Comparison of ENCODE assay signal across 13 cellular contexts in the genomic region with DNA sequence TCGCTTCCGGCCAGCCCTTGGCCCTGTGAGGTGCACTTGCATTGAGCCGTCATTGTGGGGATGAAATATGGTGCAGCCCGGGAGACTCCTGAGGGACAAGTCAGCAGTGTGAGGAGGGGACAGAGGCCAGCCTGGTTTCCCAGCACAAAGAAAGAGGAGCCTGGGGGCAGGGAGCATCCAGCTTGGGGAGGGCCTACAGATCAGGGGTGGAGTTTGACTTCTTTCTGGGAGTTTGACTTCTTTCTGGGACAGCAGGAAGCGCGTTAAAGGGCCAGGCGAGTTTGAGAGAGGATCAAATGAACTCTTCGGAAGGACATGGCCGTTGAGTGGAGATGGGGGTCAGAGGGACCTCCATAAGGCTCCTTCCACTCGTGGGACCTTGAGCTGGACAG.
A peak's percentile ranks its signal among the peaks of the same experiment; 100 is the strongest.
DNase-seq lines count a peak whose midpoint lies in the region; ATAC-seq and TF ChIP-seq lines count a peak whose summit lies in the region.
"Had no signal": no experiment of that assay in that cellular context is flagged by ENCODE, and none has a peak within 500 bp of the region (broad histone marks: within the 10 kb centered on the region; RNA-seq: fewer than 3 reads in every experiment).

No MANE protein-coding gene starts in this region.

- no peaks in the 10 kb centered on the region for H3K27me3 ChIP-seq in thoracic aorta (replicated peaks; ENCODE audit: insufficient read depth)

- peak overlapping the region; percentile 28 for H3K4me3 ChIP-seq in SK-N-MC
- H3K4me3 ChIP-seq in fibroblast of mammary gland (ENCODE audit: control insufficient read depth, low read depth, low read length) = no peak overlapping the region
- no peak overlapping the region for H3K4me3 ChIP-seq in mesodermal cell (ENCODE audit: extremely low read depth, insufficient read depth, low read length, poor library complexity, severe bottlenecking)
- no peak overlapping the region for H3K4me3 ChIP-seq in thoracic aorta

- peak; percentile 42 for DNase-seq in SK-N-MC (ENCODE audit: low read depth, low spot score)
- peak; percentile 26 for DNase-seq in fibroblast of mammary gland (ENCODE audit: low read depth)
- DNase-seq in thoracic aorta (ENCODE audit: low spot score) = peak; percentile 45
- no peak for DNase-seq in DMS153 treated with DMSO at 0.1 percent for 48 hours (lab: John Stamatoyannopoulos, UW; ENCODE audit: unreplicated experiment)
- no peak for DNase-seq in activated gamma-delta T cell treated with Interleukin-2 at 50 U/mL for 16 hours
- no peak for DNase-seq in NCI-H226
- no peak for DNase-seq in NCI-H1930 (lab: John Stamatoyannopoulos, UW)
- DNase-seq: activated CD4-positive, alpha-beta T cell treated with anti-CD3 and anti-CD28 coated beads, Interleukin-2, amount 50 U/mL, for 48 hours; amniotic stem cell; HCEC 1CT; NCI-H187; SIG-M5 had no signal

- H3K27ac ChIP-seq in SK-N-MC (peak overlapping the region; percentile 48), mesodermal cell (ENCODE audit: low read depth, low read length, severe bottlenecking) (peak overlapping the region; percentile 92), thoracic aorta (peak overlapping the region; percentile 67 to 79)

- peak; percentile 61 for ATAC-seq in thoracic aorta (ENCODE audit: insufficient number of reproducible peaks, low FRiP score, low read depth)

- peak overlapping the region; percentile 35 for H3K9ac ChIP-seq in SK-N-MC (ENCODE audit: insufficient read length)

- WGBS in mesodermal cell (ENCODE audit: insufficient coverage in 2 of 2), 2 experiments = 60 to 68% methylated on average over 9 to 10 of the region's 10 CpGs

- H3K4me1 ChIP-seq in mesodermal cell (ENCODE audit: control insufficient read depth, insufficient read depth, low read length, poor library complexity, severe bottlenecking) (peaks cover 62% of the 10 kb centered on the region), thoracic aorta (ENCODE audit: control insufficient read depth in 1 of 2, low read depth in 2 of 2) (peaks cover 18 to 35% of the 10 kb centered on the region in 2 donors)

- H3K36me3 ChIP-seq in SK-N-MC (ENCODE audit: insufficient read depth, low read length) (no peaks in the 10 kb centered on the region), mesodermal cell (ENCODE audit: control insufficient read depth, insufficient read depth, low read length) (no peaks in the 10 kb centered on the region), thoracic aorta (no peaks in the 10 kb centered on the region)

- TF ChIP-seq CTCF in fibroblast of mammary gland (conservative IDR thresholded peaks at IDR 0.05; ENCODE audit: control insufficient read depth, insufficient read depth, low read depth, low read length) = no peak
- TF ChIP-seq CTCF in thoracic aorta (IDR thresholded peaks at IDR 0.05) = no peak

- H3K9me3 ChIP-seq in SK-N-MC (ENCODE audit: low read depth, low read length) = no peaks in the 10 kb centered on the region
- H3K9me3 ChIP-seq in mesodermal cell (ENCODE audit: control insufficient read depth, low read length) = no peaks in the 10 kb centered on the region
- no peaks in the 10 kb centered on the region for H3K9me3 ChIP-seq in thoracic aorta

Comparison
In these comparisons a context has a peak if more than half of its experiments do, and no peak if none do; other contexts are left out.
1. DNase-seq: peak in SK-N-MC (single experiment), fibroblast of mammary gland (single experiment) and thoracic aorta (single experiment); none in DMS153 treated with DMSO at 0.1 percent for 48 hours (single experiment), activated gamma-delta T cell treated with Interleukin-2 at 50 U/mL for 16 hours (single experiment), NCI-H226 (single experiment) and NCI-H1930 (0 of 2).
2. Peak in every context shown above with its lines, with median percentiles within 50 percentile points of each other: H3K27ac ChIP-seq.